20 cellular contexts compared by ENCODE assay signal in the genomic region with DNA sequence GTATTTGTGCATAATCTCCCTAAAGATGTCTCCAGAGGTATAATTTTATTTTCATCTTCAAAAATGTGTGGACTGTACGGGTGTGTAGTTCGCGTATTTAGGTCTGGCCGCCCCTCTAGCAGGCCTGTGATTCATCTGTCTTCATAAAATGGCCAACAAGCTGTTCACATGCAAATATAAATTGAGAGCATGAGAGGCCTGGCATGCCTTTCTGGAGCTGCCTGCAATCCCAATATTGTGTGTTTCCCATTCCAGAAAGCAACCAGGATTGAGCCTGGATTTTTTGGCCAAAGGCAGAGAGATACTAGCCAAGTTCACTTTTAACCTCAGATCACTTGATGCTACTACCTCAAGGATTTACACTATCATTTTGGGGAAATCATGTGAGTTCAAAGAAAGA.
DNase-seq lines count a peak whose midpoint lies in the region; ATAC-seq and TF ChIP-seq lines count a peak whose summit lies in the region.
"Had no signal": no experiment of that assay in that cellular context is flagged by ENCODE, and none has a peak within 500 bp of the region (broad histone marks: within the 10 kb centered on the region; RNA-seq: fewer than 3 reads in every experiment).

No MANE protein-coding gene starts in this region.

- 0 out of 2 replicates have a peak, but pooled peaks cover 3% of the 10 kb centered on the region for H3F3A ChIP-seq in PC-9 (ENCODE audit: insufficient read depth, low read depth)

- peak; percentile 45 for ATAC-seq in left lobe of liver
- ATAC-seq: GM23338, T-cell had no signal

- H3K4me3 ChIP-seq in colonic mucosa = no peak overlapping the region
- H3K4me3 ChIP-seq in subcutaneous abdominal adipose tissue (ENCODE audit: low read depth in 1 of 5, low read length in 5 of 5) = no peak overlapping the region
- no peak overlapping the region for H3K4me3 ChIP-seq in PC-9
- H3K4me3 ChIP-seq: GM23338 had no signal

- DNase-seq in NCI-H446 (lab: John Stamatoyannopoulos, UW) (peak; percentile 39 to 77), colonic mucosa (no peak), left lobe of liver (ENCODE audit: low spot score) (no peak), AG20443 (ENCODE audit: low spot score) (no peak), PC-9 (no peak), RKO (ENCODE audit: low spot score) (no peak), NCI-H1048 (lab: John Stamatoyannopoulos, UW) (no peak)
- DNase-seq: activated CD4-positive, alpha-beta T cell treated with anti-CD3 and anti-CD28 coated beads, Interleukin-2, amount 50 U/mL, for 1 hour; activated CD8-positive, alpha-beta memory T cell treated with anti-CD3 and anti-CD28 coated beads, Interleukin-2, amount 50 U/mL, for 48 hours; activated naive CD4-positive, alpha-beta T cell treated with anti-CD3 and anti-CD28 coated beads for 36 hours; AML-193; EL; NCI-H2029 treated with DMSO at 0.1 percent for 48 hours; NCI-H510A treated with DMSO at 0.1 percent for 48 hours; SHP77; stimulated activated CD8-positive, alpha-beta memory T cell treated with anti-CD3 and anti-CD28 coated beads, Interleukin-4, amount 100 ng/mL, for 48 hours; T-cell had no signal

- H3K9me3 ChIP-seq in colonic mucosa = no peaks in the 10 kb centered on the region
- no peaks in the 10 kb centered on the region for H3K9me3 ChIP-seq in subcutaneous abdominal adipose tissue (ENCODE audit: control insufficient read depth in 5 of 5, low read length in 5 of 5)
- no peaks in the 10 kb centered on the region for H3K9me3 ChIP-seq in PC-9 (ENCODE audit: insufficient read depth, low read depth)

- peak overlapping the region; percentile 2 for H3K27ac ChIP-seq in colonic mucosa
- peak overlapping the region; percentile 50 for H3K27ac ChIP-seq in subcutaneous abdominal adipose tissue (ENCODE audit: low read depth, low read length)
- no peak overlapping the region for H3K27ac ChIP-seq in PC-9
- H3K27ac ChIP-seq: KMS-11 had no signal

- H3K27me3 ChIP-seq in colonic mucosa (no peaks in the 10 kb centered on the region), subcutaneous abdominal adipose tissue (ENCODE audit: control insufficient read depth in 5 of 5, insufficient read depth in 4 of 5, low read length in 5 of 5) (no peaks in the 10 kb centered on the region), PC-9 (ENCODE audit: insufficient read depth, low read depth) (no peaks in the 10 kb centered on the region)

- H3K9ac ChIP-seq in colonic mucosa (ENCODE audit: low read depth in 2 of 2, low read length in 2 of 2) (no peak overlapping the region), subcutaneous abdominal adipose tissue (ENCODE audit: low read length in 5 of 5) (no peak overlapping the region)
- H3K9ac ChIP-seq: KMS-11 had no signal

- CTCF ChIA-PET in PC-9 (lab: Charles Lee) = no interaction called here

- H3K9me2 ChIP-seq in PC-9 (ENCODE audit: insufficient read depth) = no peaks in the 10 kb centered on the region

- H2AFZ ChIP-seq in PC-9 = no peak overlapping the region
- H2AFZ ChIP-seq: GM23338 had no signal

- no peaks in the 10 kb centered on the region for H3K36me3 ChIP-seq in colonic mucosa
- no peaks in the 10 kb centered on the region for H3K36me3 ChIP-seq in subcutaneous abdominal adipose tissue (ENCODE audit: control insufficient read depth in 5 of 5, insufficient read depth in 5 of 5, low read length in 5 of 5)
- H3K36me3 ChIP-seq in PC-9 (ENCODE audit: low read depth) = no peaks in the 10 kb centered on the region

- peaks cover 11% of the 10 kb centered on the region for H3K79me2 ChIP-seq in PC-9 (ENCODE audit: low read depth)

- intact Hi-C loops in colonic mucosa (cut with DNase I) = no loop called here
- intact Hi-C loops in PC-9 (cut with micrococcal nuclease; ENCODE audit: unreplicated experiment) = no loop called here

- TF ChIP-seq CTCF in colonic mucosa (IDR thresholded peaks at IDR 0.05) (no peak), PC-9 (conservative IDR thresholded peaks at IDR 0.05) (no peak)

- no peak overlapping the region for H3K4me2 ChIP-seq in PC-9
- H3K4me2 ChIP-seq: GM23338, KMS-11 had no signal

- no TSS peak for BruUV-seq in PC-9 (replicated peaks; lab: Mats Ljungman, UMichigan)

- POLR2A ChIA-PET in PC-9 (lab: Charles Lee; ENCODE audit: unreplicated experiment) = no interaction called here

- H3K4me1 ChIP-seq in colonic mucosa (no peaks in the 10 kb centered on the region), subcutaneous abdominal adipose tissue (ENCODE audit: control insufficient read depth in 5 of 5, insufficient read depth in 5 of 5, low read length in 5 of 5) (peaks cover 0 to 44% (median 16%) of the 10 kb centered on the region in 5 donors), PC-9 (replicated peaks; ENCODE audit: insufficient read depth) (peaks cover 9% of the 10 kb centered on the region)

- H4K20me1 ChIP-seq in PC-9 (ENCODE audit: insufficient read depth) = no peaks in the 10 kb centered on the region

Comparison
In these comparisons a context has a peak if more than half of its experiments do, and no peak if none do; other contexts are left out.
1. DNase-seq: peak in NCI-H446 (2 of 2); none in colonic mucosa (single experiment), left lobe of liver (single experiment), AG20443 (single experiment), PC-9 (0 of 2), RKO (single experiment) and NCI-H1048 (single experiment).